In the genomic region with DNA sequence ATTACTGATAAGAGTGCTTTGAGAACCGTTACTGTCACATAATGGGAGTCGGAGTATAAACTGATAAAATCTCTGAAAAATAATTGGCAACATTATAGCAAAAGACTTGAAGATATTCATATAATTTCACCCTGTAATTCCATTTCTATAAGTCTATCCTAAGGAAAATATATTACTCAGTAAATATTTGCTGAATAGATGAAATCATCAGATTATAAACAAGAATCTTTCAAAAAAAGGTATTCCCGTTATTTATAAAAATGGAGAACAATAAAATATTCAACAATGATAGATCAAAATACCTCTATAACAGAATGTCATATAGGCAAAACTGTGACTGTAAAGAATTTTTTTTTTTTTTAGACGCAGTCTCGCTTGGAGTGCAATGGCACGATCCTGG, we compare ENCODE assay signal across 7 cellular contexts. TPM values are rescaled to one million over a fixed set of nuclear protein-coding genes. Genes with fewer than 3 reads are reported as not detected.
"Had no signal": no experiment of that assay in that cellular context is flagged by ENCODE, and none has a peak within 500 bp of the region (broad histone marks: within the 10 kb centered on the region; RNA-seq: fewer than 3 reads in every experiment).

No MANE protein-coding gene starts in this region.

- DNase-seq: IMR-90, KBM-7, KG1 had no signal

- ATAC-seq: HepG2 had no signal

- FAIRE-seq: HepG2, HTR-8/SVneo had no signal

- H3K27ac ChIP-seq: HL-60 had no signal

RNA-seq across cellular contexts. Expression of a gene that starts 42.4 kb away (rescaled TPM):
- total RNA-seq: HT1080 had no signal
